Comparison of ENCODE assay signal across 18 cellular contexts in the genomic region with DNA sequence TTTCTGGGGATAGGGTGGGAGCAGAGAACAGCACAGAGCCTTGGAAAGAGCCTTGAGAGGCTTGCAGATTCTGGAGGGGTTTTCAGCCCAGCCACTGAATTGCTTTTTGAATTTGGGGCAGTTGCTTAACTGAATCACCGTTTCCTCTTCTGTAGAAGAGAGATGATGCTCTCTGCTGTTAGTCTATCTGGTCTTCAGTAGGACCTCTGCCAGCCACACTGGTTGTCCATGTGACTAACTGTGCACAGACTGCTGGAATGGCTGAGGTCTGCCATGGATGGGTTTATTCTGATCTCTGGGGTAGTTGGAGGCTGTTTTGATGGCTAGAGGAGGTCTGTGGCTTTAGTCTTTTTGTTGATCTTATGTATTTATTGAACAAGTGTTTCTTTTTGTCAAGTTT. TPM values are rescaled to one million over a fixed set of nuclear protein-coding genes. Genes with fewer than 3 reads are reported as not detected.
DNase-seq lines count a peak whose midpoint lies in the region; TF ChIP-seq lines count a peak whose summit lies in the region.
"Had no signal": no experiment of that assay in that cellular context is flagged by ENCODE, and none has a peak within 500 bp of the region (broad histone marks: within the 10 kb centered on the region; RNA-seq: fewer than 3 reads in every experiment).

No MANE protein-coding gene starts in this region.

- intact Hi-C loops in esophagus muscularis mucosa (cut with DNase I), result no loop called here
- intact Hi-C loops in activated T-helper 1 cell treated with anti-CD3 and anti-CD28 coated beads, Interleukin-12 subunit alpha, Interleukin-12 subunit beta, Interleukin-2, Interleukin-4 antibody, amounts not matched to agents 30 ng/mL and 10 ng/mL and 1 ng/mL, durations not matched to agents 14 hours and 24 hours and 36 hours (cut with micrococcal nuclease), result no loop called here

- TF ChIP-seq POLR2A in esophagus muscularis mucosa (IDR thresholded peaks at IDR 0.05; ENCODE audit: low read depth), result no peak

- H3K4me3 Mint-ChIP-seq in activated T-helper 1 cell treated with anti-CD3 and anti-CD28 coated beads, Interleukin-12 subunit alpha, Interleukin-12 subunit beta, Interleukin-2, Interleukin-4 antibody, amounts not matched to agents 30 ng/mL and 10 ng/mL and 1 ng/mL, durations not matched to agents 14 hours and 24 hours and 36 hours, result no peak overlapping the region
- H3K4me3 Mint-ChIP-seq: CD4-positive, alpha-beta memory T cell had no signal

- peaks cover 0 to 15% (median 4%) of the 10 kb centered on the region in 4 donors for H3K4me1 ChIP-seq in esophagus muscularis mucosa

- H3K36me3 Mint-ChIP-seq in activated T-helper 1 cell treated with anti-CD3 and anti-CD28 coated beads, Interleukin-12 subunit alpha, Interleukin-12 subunit beta, Interleukin-2, Interleukin-4 antibody, amounts not matched to agents 30 ng/mL and 10 ng/mL and 1 ng/mL, durations not matched to agents 14 hours and 24 hours and 36 hours (ENCODE audit: low read depth), result peaks cover 2% of the 10 kb centered on the region

- TF ChIP-seq CTCF in AG04450 (IDR thresholded peaks at IDR 0.05; ENCODE audit: low read depth, low read length), result no peak
- TF ChIP-seq CTCF in esophagus muscularis mucosa (IDR thresholded peaks at IDR 0.05), result no peak

- H3K9me3 ChIP-seq in AG04450 (ENCODE audit: control insufficient read depth, insufficient read depth, low read length) (no peaks in the 10 kb centered on the region), esophagus muscularis mucosa (no peaks in the 10 kb centered on the region)

- H3K4me1 Mint-ChIP-seq in activated T-helper 1 cell treated with anti-CD3 and anti-CD28 coated beads, Interleukin-12 subunit alpha, Interleukin-12 subunit beta, Interleukin-2, Interleukin-4 antibody, amounts not matched to agents 30 ng/mL and 10 ng/mL and 1 ng/mL, durations not matched to agents 14 hours and 24 hours and 36 hours (ENCODE audit: low read depth), result peaks cover 7% of the 10 kb centered on the region
- H3K4me1 Mint-ChIP-seq: CD4-positive, alpha-beta memory T cell had no signal

- CTCF ChIA-PET in AG04450 (lab: Charles Lee), result interaction anchor here (0.9 kb wide), 1 partner anchor 158 kb away, joined by 3 read pairs; no protein-coding TSS in a partner anchor

- H3K4me3 ChIP-seq in AG04450 (ENCODE audit: low read depth, low read length) (no peak overlapping the region), esophagus muscularis mucosa (no peak overlapping the region)
- H3K4me3 ChIP-seq: K562 had no signal

- no peaks in the 10 kb centered on the region for H3K9me3 Mint-ChIP-seq in activated T-helper 1 cell treated with anti-CD3 and anti-CD28 coated beads, Interleukin-12 subunit alpha, Interleukin-12 subunit beta, Interleukin-2, Interleukin-4 antibody, amounts not matched to agents 30 ng/mL and 10 ng/mL and 1 ng/mL, durations not matched to agents 14 hours and 24 hours and 36 hours
- H3K9me3 Mint-ChIP-seq: CD4-positive, alpha-beta memory T cell had no signal

- H3K27ac ChIP-seq in AG04450 (ENCODE audit: low read depth, low read length), result peak overlapping the region; percentile 25
- no peak overlapping the region for H3K27ac ChIP-seq in esophagus muscularis mucosa (replicated peaks in 1 of 4)

- DNase-seq in AG04450 (ENCODE audit: low read depth, low spot score), result no peak
- peak; percentile 56 for DNase-seq in EL
- DNase-seq in MV-4-11 (lab: John Stamatoyannopoulos, UW), result peak; percentile 24
- DNase-seq in esophagus muscularis mucosa (ENCODE audit: extremely low spot score), result peak; percentile 39
- no peak for DNase-seq in activated T-helper 1 cell treated with anti-CD3 and anti-CD28 coated beads, Interleukin-12 subunit alpha, Interleukin-12 subunit beta, Interleukin-2, Interleukin-4 antibody, amounts not matched to agents 30 ng/mL and 10 ng/mL and 1 ng/mL, durations not matched to agents 14 hours and 24 hours and 36 hours (ENCODE audit: low spot score)
- no peak for DNase-seq in stimulated activated CD4-positive, alpha-beta T cell treated with anti-CD3 and anti-CD28 coated beads, Interleukin-15, amount 100 ng/mL, for 24 hours
- DNase-seq in ACHN, result no peak
- DNase-seq in hypothalamus (lab: John Stamatoyannopoulos, UW), result no peak
- DNase-seq: CD4-positive, alpha-beta memory T cell; DMS79 treated with DMSO at 0.1 percent for 48 hours; GF-D8; H7; NCI-H1048; NCI-H146; NCI-H2081 treated with DMSO at 0.1 percent for 48 hours; NCI-H510A had no signal

- TF ChIP-seq EP300 in esophagus muscularis mucosa (IDR thresholded peaks at IDR 0.05), result no peak

- H3K27ac Mint-ChIP-seq in activated T-helper 1 cell treated with anti-CD3 and anti-CD28 coated beads, Interleukin-12 subunit alpha, Interleukin-12 subunit beta, Interleukin-2, Interleukin-4 antibody, amounts not matched to agents 30 ng/mL and 10 ng/mL and 1 ng/mL, durations not matched to agents 14 hours and 24 hours and 36 hours, result no peak overlapping the region
- H3K27ac Mint-ChIP-seq: CD4-positive, alpha-beta memory T cell had no signal

- H3K27me3 Mint-ChIP-seq in activated T-helper 1 cell treated with anti-CD3 and anti-CD28 coated beads, Interleukin-12 subunit alpha, Interleukin-12 subunit beta, Interleukin-2, Interleukin-4 antibody, amounts not matched to agents 30 ng/mL and 10 ng/mL and 1 ng/mL, durations not matched to agents 14 hours and 24 hours and 36 hours (ENCODE audit: insufficient read depth), result peaks cover 10% of the 10 kb centered on the region

- POLR2A ChIA-PET in AG04450 (lab: Yijun Ruan, JAX), result no interaction called here

- H3K27me3 ChIP-seq in AG04450 (ENCODE audit: control insufficient read depth, insufficient read depth, low read length), result no peaks in the 10 kb centered on the region
- no peaks in the 10 kb centered on the region for H3K27me3 ChIP-seq in esophagus muscularis mucosa

- in situ Hi-C loops in ACHN (cut with HindIII; ENCODE audit: low pct_ligation_motif_present, low pct_unique_long_range_greater_than_20kb, low sequenced_read_pairs), result no loop called here

- WGBS in esophagus muscularis mucosa, result 0% methylated on average over 1 of the region's 1 CpG

- H3K36me3 ChIP-seq in esophagus muscularis mucosa, result no peaks in the 10 kb centered on the region

RNA-seq across cellular contexts. Expression of a gene that starts 21.4 kb away (rescaled TPM):
- polyA plus RNA-seq in AG04450 (2011; rRNA removed), result 3.4 and 3.7 TPM in 2 replicates
- polyA minus RNA-seq in AG04450 (2011; rRNA and poly(A)+ RNA removed), result 9.1 TPM in 2 replicates
- 1 to 10 TPM; 1.8 to 5.1 (median 2.3) TPM for total RNA-seq in esophagus muscularis mucosa
- total RNA-seq in activated T-helper 1 cell treated with anti-CD3 and anti-CD28 coated beads, Interleukin-12 subunit alpha, Interleukin-12 subunit beta, Interleukin-2, Interleukin-4 antibody, amounts not matched to agents 30 ng/mL and 10 ng/mL and 1 ng/mL, durations not matched to agents 14 hours and 24 hours and 36 hours, result 74.1 and 78.8 TPM in 2 replicates
- total RNA-seq: A673 had no signal

Comparison
In these comparisons a context has a peak if more than half of its experiments do, and no peak if none do; other contexts are left out.
1. DNase-seq: peak in EL (single experiment), MV-4-11 (single experiment) and esophagus muscularis mucosa (single experiment); none in AG04450 (single experiment), activated T-helper 1 cell treated with anti-CD3 and anti-CD28 coated beads, Interleukin-12 subunit alpha, Interleukin-12 subunit beta, Interleukin-2, Interleukin-4 antibody, amounts not matched to agents 30 ng/mL and 10 ng/mL and 1 ng/mL, durations not matched to agents 14 hours and 24 hours and 36 hours (single experiment), stimulated activated CD4-positive, alpha-beta T cell treated with anti-CD3 and anti-CD28 coated beads, Interleukin-15, amount 100 ng/mL, for 24 hours (single experiment), ACHN (single experiment) and hypothalamus (0 of 51).
2. RNA of a gene that starts 21.4 kb away (total RNA-seq): 74.1 to 78.8 TPM in activated T-helper 1 cell treated with anti-CD3 and anti-CD28 coated beads, Interleukin-12 subunit alpha, Interleukin-12 subunit beta, Interleukin-2, Interleukin-4 antibody, amounts not matched to agents 30 ng/mL and 10 ng/mL and 1 ng/mL, durations not matched to agents 14 hours and 24 hours and 36 hours; 1.8 to 5.1 TPM in esophagus muscularis mucosa; every median in the first group is over 10 times any median in the second.